18 cellular contexts compared by ENCODE assay signal in genomic region chr3:98514948-98515347, GRCh38. TPM values are rescaled to one million over a fixed set of nuclear protein-coding genes. Genes with fewer than 3 reads are reported as not detected.
DNase-seq lines count a peak whose midpoint lies in the region; ATAC-seq, FAIRE-seq and TF ChIP-seq lines count a peak whose summit lies in the region.
"Had no signal": no experiment of that assay in that cellular context is flagged by ENCODE, and none has a peak within 500 bp of the region (broad histone marks: within the 10 kb centered on the region; RNA-seq: fewer than 3 reads in every experiment).

No MANE protein-coding gene starts in this region.

- no peaks in the 10 kb centered on the region for H3K27me3 Mint-ChIP-seq in activated naive CD8-positive, alpha-beta T cell treated with anti-CD3 and anti-CD28 coated beads for 36 hours
- H3K27me3 Mint-ChIP-seq in activated naive CD8-positive, alpha-beta T cell treated with anti-CD3 and anti-CD28 coated beads, Interleukin-2, amount 50 U/mL, for 24 hours, result no peaks in the 10 kb centered on the region
- H3K27me3 Mint-ChIP-seq in central memory CD8-positive, alpha-beta T cell, result no peaks in the 10 kb centered on the region
- H3K27me3 Mint-ChIP-seq: CD4-positive, alpha-beta memory T cell had no signal

- no peak overlapping the region for H2AFZ ChIP-seq in PC-9

- H3K4me3 ChIP-seq in PC-9 (no peak overlapping the region), pancreas (no peak overlapping the region)
- H3K4me3 ChIP-seq: MG63 had no signal

- H3K27me3 ChIP-seq in PC-9 (ENCODE audit: insufficient read depth, low read depth) (no peaks in the 10 kb centered on the region), pancreas (no peaks in the 10 kb centered on the region)
- H3K27me3 ChIP-seq: MG63 had no signal

- peaks cover 51% of the 10 kb centered on the region for H3K4me1 Mint-ChIP-seq in activated naive CD8-positive, alpha-beta T cell treated with anti-CD3 and anti-CD28 coated beads for 36 hours
- peaks cover 58% of the 10 kb centered on the region for H3K4me1 Mint-ChIP-seq in activated naive CD8-positive, alpha-beta T cell treated with anti-CD3 and anti-CD28 coated beads, Interleukin-2, amount 50 U/mL, for 24 hours
- peaks cover 66% of the 10 kb centered on the region for H3K4me1 Mint-ChIP-seq in central memory CD8-positive, alpha-beta T cell

- H3K27ac ChIP-seq in PC-9 (peak overlapping the region; percentile 87), temporal lobe (ENCODE audit: low read depth, low read length) (peak overlapping the region; percentile 67), pancreas (no peak overlapping the region)

- no peak overlapping the region for H3K4me3 Mint-ChIP-seq in activated naive CD8-positive, alpha-beta T cell treated with anti-CD3 and anti-CD28 coated beads for 36 hours
- H3K4me3 Mint-ChIP-seq in activated naive CD8-positive, alpha-beta T cell treated with anti-CD3 and anti-CD28 coated beads, Interleukin-2, amount 50 U/mL, for 24 hours, result no peak overlapping the region
- H3K4me3 Mint-ChIP-seq in central memory CD8-positive, alpha-beta T cell, result peak overlapping the region; percentile 20
- H3K4me3 Mint-ChIP-seq: H9 had no signal

- peaks cover 31% of the 10 kb centered on the region for H3K79me2 ChIP-seq in PC-9 (ENCODE audit: low read depth)

- WGBS in pancreas, 2 donors, result 90 to 94% methylated on average over 1 of the region's 1 CpG

- no peak for FAIRE-seq in pancreas (lab: Jason Lieb, UNC)
- FAIRE-seq: HepG2 had no signal

- H3F3A ChIP-seq in PC-9 (ENCODE audit: insufficient read depth, low read depth), result peaks cover 44% of the 10 kb centered on the region

- peaks cover 52% of the 10 kb centered on the region for H3K36me3 ChIP-seq in PC-9 (ENCODE audit: low read depth)
- peaks cover 0 to 4% (median 0%) of the 10 kb centered on the region in 3 donors for H3K36me3 ChIP-seq in pancreas

- POLR2A ChIA-PET in PC-9 (lab: Charles Lee; ENCODE audit: unreplicated experiment), result interaction anchor here (0.6 kb wide), 2 partner anchors 12 to 1187 kb away, joined by 3 read pairs; no protein-coding TSS in a partner anchor

- H3K9me3 Mint-ChIP-seq in activated naive CD8-positive, alpha-beta T cell treated with anti-CD3 and anti-CD28 coated beads for 36 hours, result no peaks in the 10 kb centered on the region
- H3K9me3 Mint-ChIP-seq in activated naive CD8-positive, alpha-beta T cell treated with anti-CD3 and anti-CD28 coated beads, Interleukin-2, amount 50 U/mL, for 24 hours, result no peaks in the 10 kb centered on the region
- no peaks in the 10 kb centered on the region for H3K9me3 Mint-ChIP-seq in central memory CD8-positive, alpha-beta T cell
- H3K9me3 Mint-ChIP-seq: H9 had no signal

- DNase-seq in activated naive CD8-positive, alpha-beta T cell treated with anti-CD3 and anti-CD28 coated beads for 36 hours, result no peak
- no peak for DNase-seq in activated naive CD8-positive, alpha-beta T cell treated with anti-CD3 and anti-CD28 coated beads, Interleukin-2, amount 50 U/mL, for 24 hours
- DNase-seq in PC-9 (no peak), occipital lobe (lab: John Stamatoyannopoulos, UW) (no peak), pancreas (no peak)
- DNase-seq in central memory CD8-positive, alpha-beta T cell (ENCODE audit: low spot score in 2 of 2), result no peak
- DNase-seq: ACHN; CD4-positive, alpha-beta memory T cell; H9; MG63; NCI-H1105 treated with DMSO at 0.1 percent for 48 hours; NCI-H187; NCI-H69; PC-3 had no signal

- ATAC-seq in activated naive CD8-positive, alpha-beta T cell treated with anti-CD3 and anti-CD28 coated beads, Interleukin-2, amount 50 U/mL, for 24 hours, result no peak
- ATAC-seq in central memory CD8-positive, alpha-beta T cell (replicated peaks; ENCODE audit: extremely low read depth, poor library complexity, severe bottlenecking), result no peak
- no peak for ATAC-seq in pancreas
- ATAC-seq: HepG2, PC-3, Right ventricle myocardium inferior had no signal

- H4K20me1 ChIP-seq in PC-9 (ENCODE audit: insufficient read depth), result no peaks in the 10 kb centered on the region

- peaks cover 79% of the 10 kb centered on the region for H3K36me3 Mint-ChIP-seq in activated naive CD8-positive, alpha-beta T cell treated with anti-CD3 and anti-CD28 coated beads for 36 hours
- H3K36me3 Mint-ChIP-seq in activated naive CD8-positive, alpha-beta T cell treated with anti-CD3 and anti-CD28 coated beads, Interleukin-2, amount 50 U/mL, for 24 hours (ENCODE audit: low read depth), result peaks cover 68% of the 10 kb centered on the region
- H3K36me3 Mint-ChIP-seq in central memory CD8-positive, alpha-beta T cell (ENCODE audit: insufficient read depth), result peaks cover 57% of the 10 kb centered on the region

- no peak for TF ChIP-seq CTCF in PC-9 (conservative IDR thresholded peaks at IDR 0.05)
- TF ChIP-seq CTCF in pancreas (IDR thresholded peaks at IDR 0.05), result no peak

- H3K9me3 ChIP-seq in PC-9 (ENCODE audit: insufficient read depth, low read depth) (0 out of 2 replicates have a peak, but pooled peaks cover 5% of the 10 kb centered on the region), pancreas (no peaks in the 10 kb centered on the region)
- H3K9me3 ChIP-seq: MG63 had no signal

- no TSS peak for BruUV-seq in PC-9 (replicated peaks; lab: Mats Ljungman, UMichigan)

- H3K4me1 ChIP-seq in PC-9 (replicated peaks; ENCODE audit: insufficient read depth) (peaks cover 50% of the 10 kb centered on the region), pancreas (no peaks in the 10 kb centered on the region)

- H3K27ac Mint-ChIP-seq in activated naive CD8-positive, alpha-beta T cell treated with anti-CD3 and anti-CD28 coated beads for 36 hours, result peak overlapping the region; percentile 25
- H3K27ac Mint-ChIP-seq in activated naive CD8-positive, alpha-beta T cell treated with anti-CD3 and anti-CD28 coated beads, Interleukin-2, amount 50 U/mL, for 24 hours, result no peak overlapping the region
- H3K27ac Mint-ChIP-seq in central memory CD8-positive, alpha-beta T cell (ENCODE audit: low read depth), result peak overlapping the region; percentile 72
- H3K27ac Mint-ChIP-seq: H9 had no signal

- no peaks in the 10 kb centered on the region for H3K9me2 ChIP-seq in PC-9 (ENCODE audit: insufficient read depth)

- intact Hi-C loops in PC-9 (cut with micrococcal nuclease; ENCODE audit: unreplicated experiment) (loop anchor here (5.0 to 10.0 kb wide), 3 partner anchors 387 to 540 kb away; partner anchors contain the start of genes DCBLD2 and RIOX2), pancreas (cut with DNase I) (no loop called here)

- CTCF ChIA-PET in PC-9 (lab: Charles Lee), result no interaction called here

- H3K4me2 ChIP-seq in PC-9, result no peak overlapping the region

RNA-seq across cellular contexts. Expression of gene CLDND1, which starts 7.8 kb away (rescaled TPM):
- 100 to 1,000 TPM; 196 to 204 TPM for total RNA-seq in activated naive CD8-positive, alpha-beta T cell treated with anti-CD3 and anti-CD28 coated beads for 36 hours
- total RNA-seq in PC-9 (2021), result 143 and 152 TPM in 2 replicates
- total RNA-seq in temporal lobe, result 79.4 TPM
- total RNA-seq in occipital lobe, result 141 TPM
- 10 to 100 TPM; 16.0 to 35.1 (median 21.8) TPM for total RNA-seq in pancreas
- 10 to 100 TPM; 21.3 to 37.2 TPM for polyA plus RNA-seq in pancreas

RNA-seq across cellular contexts. Expression of gene GPR15, which starts 16.8 kb away (rescaled TPM):
- total RNA-seq in activated naive CD8-positive, alpha-beta T cell treated with anti-CD3 and anti-CD28 coated beads for 36 hours, result 1 to 10 TPM in 1 of 2 experiments, under 1 TPM in 1; 0.52 to 1.0 TPM
- not detected in 2 replicates for total RNA-seq in PC-9 (2021)
- total RNA-seq in temporal lobe, result not detected
- not detected for total RNA-seq in occipital lobe
- total RNA-seq in pancreas, result under 1 TPM in 2 of 6 donors, not detected in 4; 0.15 to 0.19 TPM
- under 1 TPM in 1 of 2 donors, not detected in 1; 0.07 TPM for polyA plus RNA-seq in pancreas
- total RNA-seq: Daoy, H9, HepG2, PC-3, Right ventricle myocardium inferior had no signal
- polyA plus RNA-seq: HepG2 had no signal

RNA-seq across cellular contexts. Expression of gene OR5K2, which starts 17.5 kb away (rescaled TPM):
- not detected for total RNA-seq in activated naive CD8-positive, alpha-beta T cell treated with anti-CD3 and anti-CD28 coated beads for 36 hours
- total RNA-seq in PC-9 (2021) (not detected in 2 replicates), temporal lobe (not detected), occipital lobe (not detected), pancreas (not detected)
- not detected for polyA plus RNA-seq in pancreas
- total RNA-seq: CD4-positive, alpha-beta memory T cell; Daoy; H9; HepG2; PC-3; Right ventricle myocardium inferior had no signal
- polyA plus RNA-seq: CD4-positive, alpha-beta memory T cell; HepG2 had no signal

RNA-seq across cellular contexts. Expression of gene OR5K1, which starts 51.9 kb away (rescaled TPM):
- total RNA-seq in activated naive CD8-positive, alpha-beta T cell treated with anti-CD3 and anti-CD28 coated beads for 36 hours, result not detected
- total RNA-seq in PC-9 (2021), result not detected in 2 replicates
- not detected for total RNA-seq in temporal lobe
- not detected for total RNA-seq in occipital lobe
- total RNA-seq in pancreas, result not detected
- not detected for polyA plus RNA-seq in pancreas
- total RNA-seq: CD4-positive, alpha-beta memory T cell; Daoy; H9; HepG2; PC-3; Right ventricle myocardium inferior had no signal
- polyA plus RNA-seq: CD4-positive, alpha-beta memory T cell; HepG2 had no signal

Comparison
In these comparisons a context has a peak if more than half of its experiments do, and no peak if none do; other contexts are left out.
1. H3K27ac ChIP-seq: peak in PC-9 (single experiment) and temporal lobe (single experiment); none in pancreas (0 of 4).